Comparison of ENCODE assay signal across 11 cellular contexts in genomic region chr3:42057561-42058211, GRCh38. TPM values are rescaled to one million over a fixed set of nuclear protein-coding genes. Genes with fewer than 3 reads are reported as not detected.
DNase-seq lines count a peak whose midpoint lies in the region; ATAC-seq and TF ChIP-seq lines count a peak whose summit lies in the region.
"Had no signal": no experiment of that assay in that cellular context is flagged by ENCODE, and none has a peak within 500 bp of the region (broad histone marks: within the 10 kb centered on the region; RNA-seq: fewer than 3 reads in every experiment).

No MANE protein-coding gene starts in this region.

- H3K9me3 ChIP-seq in esophagus muscularis mucosa (no peaks in the 10 kb centered on the region), SJCRH30 (replicated peaks) (no peaks in the 10 kb centered on the region), PC-3 (ENCODE audit: low read length) (no peaks in the 10 kb centered on the region)
- H3K9me3 ChIP-seq: BE2C had no signal

- no peaks in the 10 kb centered on the region for H3K9me2 ChIP-seq in PC-3 (replicated peaks; ENCODE audit: low read length)

- in situ Hi-C loops in G401 (cut with HindIII; ENCODE audit: low sequenced_read_pairs) = no loop called here

- H3K27me3 Mint-ChIP-seq in activated T-cell treated with anti-CD3 and anti-CD28 coated beads, Interleukin-2, amount 50 U/mL, for 24 hours = no peaks in the 10 kb centered on the region
- no peaks in the 10 kb centered on the region for H3K27me3 Mint-ChIP-seq in T-cell

- DNase-seq in G401 (ENCODE audit: low spot score) = peak; percentile 81
- DNase-seq in esophagus muscularis mucosa (ENCODE audit: extremely low spot score) = no peak
- DNase-seq in SJCRH30 = no peak
- DNase-seq in PC-3 = no peak
- DNase-seq in activated T-cell treated with anti-CD3 and anti-CD28 coated beads, Interleukin-2, amount 50 U/mL, for 24 hours = no peak
- no peak for DNase-seq in T-cell
- DNase-seq: BE2C, retina, SIG-M5 had no signal

- no peaks in the 10 kb centered on the region for H3K9me3 Mint-ChIP-seq in activated T-cell treated with anti-CD3 and anti-CD28 coated beads, Interleukin-2, amount 50 U/mL, for 24 hours
- no peaks in the 10 kb centered on the region for H3K9me3 Mint-ChIP-seq in T-cell

- no peak overlapping the region for H3K9ac ChIP-seq in PC-3 (ENCODE audit: low read length)

- H3K4me2 ChIP-seq in PC-3 (ENCODE audit: low read length) = no peak overlapping the region

- H3K36me3 Mint-ChIP-seq in activated T-cell treated with anti-CD3 and anti-CD28 coated beads, Interleukin-2, amount 50 U/mL, for 24 hours (ENCODE audit: low read depth) = no peaks in the 10 kb centered on the region
- H3K36me3 Mint-ChIP-seq in T-cell = peaks cover 9% of the 10 kb centered on the region

- no peak for TF ChIP-seq EP300 in esophagus muscularis mucosa (IDR thresholded peaks at IDR 0.05)

- H3K4me1 ChIP-seq in esophagus muscularis mucosa = peaks cover 68 to 72% (median 69%) of the 10 kb centered on the region in 4 donors
- peaks cover 10% of the 10 kb centered on the region for H3K4me1 ChIP-seq in SJCRH30
- peaks cover 15% of the 10 kb centered on the region for H3K4me1 ChIP-seq in PC-3 (ENCODE audit: insufficient read depth, low read length)
- H3K4me1 ChIP-seq: BE2C had no signal

- no peak for TF ChIP-seq CTCF in esophagus muscularis mucosa (IDR thresholded peaks at IDR 0.05)
- no peak for TF ChIP-seq CTCF in PC-3 (conservative IDR thresholded peaks at IDR 0.05; ENCODE audit: low read depth, low read length)

- 82% methylated on average over 7 of the region's 7 CpGs for WGBS in esophagus muscularis mucosa

- peak overlapping the region in 3 of 4 donors; percentile 0 to 21 (median 6) for H3K27ac ChIP-seq in esophagus muscularis mucosa (replicated peaks in 1 of 4)
- H3K27ac ChIP-seq in SJCRH30 = no peak overlapping the region
- H3K27ac ChIP-seq in PC-3 (ENCODE audit: low read length) = no peak overlapping the region

- intact Hi-C loops in esophagus muscularis mucosa (cut with DNase I) = no loop called here
- intact Hi-C loops in PC-3 (cut with micrococcal nuclease) = no loop called here

- H3K79me2 ChIP-seq in PC-3 (ENCODE audit: low read length) = peaks cover 29% of the 10 kb centered on the region

- TF ChIP-seq POLR2A in esophagus muscularis mucosa (IDR thresholded peaks at IDR 0.05; ENCODE audit: low read depth) = no peak

- no peak overlapping the region for H3K4me3 Mint-ChIP-seq in activated T-cell treated with anti-CD3 and anti-CD28 coated beads, Interleukin-2, amount 50 U/mL, for 24 hours
- H3K4me3 Mint-ChIP-seq in T-cell = no peak overlapping the region

- CTCF ChIA-PET in PC-3 (lab: Charles Lee) (no interaction called here), T-cell (lab: Charles Lee) (no interaction called here)

- H3K27ac Mint-ChIP-seq in activated T-cell treated with anti-CD3 and anti-CD28 coated beads, Interleukin-2, amount 50 U/mL, for 24 hours = no peak overlapping the region
- H3K27ac Mint-ChIP-seq in T-cell = no peak overlapping the region

- H3K36me3 ChIP-seq in esophagus muscularis mucosa = no peaks in the 10 kb centered on the region
- H3K36me3 ChIP-seq in SJCRH30 = no peaks in the 10 kb centered on the region
- H3K36me3 ChIP-seq in PC-3 (ENCODE audit: low read depth, low read length) = no peaks in the 10 kb centered on the region
- H3K36me3 ChIP-seq: BE2C had no signal

- H3K27me3 ChIP-seq in esophagus muscularis mucosa (no peaks in the 10 kb centered on the region), SJCRH30 (no peaks in the 10 kb centered on the region), PC-3 (ENCODE audit: low read length) (no peaks in the 10 kb centered on the region)
- H3K27me3 ChIP-seq: BE2C had no signal

- H2AFZ ChIP-seq in PC-3 (ENCODE audit: low read length) = no peak overlapping the region

- H3K4me1 Mint-ChIP-seq in activated T-cell treated with anti-CD3 and anti-CD28 coated beads, Interleukin-2, amount 50 U/mL, for 24 hours (ENCODE audit: low read depth) = peaks cover 20% of the 10 kb centered on the region
- H3K4me1 Mint-ChIP-seq in T-cell = peaks cover 13 to 21% (median 15%) of the 10 kb centered on the region in 3 donors

- no peaks in the 10 kb centered on the region for H3F3A ChIP-seq in PC-3 (ENCODE audit: low read length, unreplicated experiment)

- ATAC-seq in GM21360 (IDR thresholded peaks at IDR 0.05; ENCODE audit: unreplicated experiment) (peak; percentile 81), HG03139 (IDR thresholded peaks at IDR 0.05; ENCODE audit: unreplicated experiment) (peak; percentile 66), PC-3 (no peak), T-cell (replicated peaks in 1 of 4) (no peak)

- POLR2A ChIA-PET in PC-3 (lab: Charles Lee; ENCODE audit: unreplicated experiment) = no interaction called here
- POLR2A ChIA-PET in T-cell (lab: Charles Lee) = no interaction called here

- H3K4me3 ChIP-seq in esophagus muscularis mucosa (no peak overlapping the region), SJCRH30 (no peak overlapping the region), PC-3 (ENCODE audit: low read length) (no peak overlapping the region)

- no TSS peak for BruUV-seq in PC-3 (replicated peaks; lab: Mats Ljungman, UMichigan)

- no peaks in the 10 kb centered on the region for H4K20me1 ChIP-seq in PC-3 (ENCODE audit: low read length)

RNA-seq across cellular contexts. Expression of gene TRAK1, which starts 33.5 kb away (rescaled TPM):
- 17.3 and 17.6 TPM in 2 replicates for total RNA-seq in G401 (2014; rRNA removed; shearing (Covaris generic))
- 10 to 100 TPM; 45.7 to 74.8 (median 57.7) TPM for total RNA-seq in esophagus muscularis mucosa
- total RNA-seq in SJCRH30 (2014; rRNA removed; shearing (Covaris generic)) = 10.3 and 12.1 TPM in 2 replicates
- 23.4 and 29.0 TPM in 2 replicates for total RNA-seq in PC-3 (2014; rRNA removed)
- total RNA-seq in T-cell = 10 to 100 TPM; 18.5 to 22.4 (median 20.4) TPM

Comparison
In these comparisons a context has a peak if more than half of its experiments do, and no peak if none do; other contexts are left out.
1. ATAC-seq: peak in GM21360 (single experiment) and HG03139 (single experiment); none in PC-3 (single experiment) and T-cell (0 of 4).
2. H3K27ac ChIP-seq: peak in esophagus muscularis mucosa (3 of 4); none in SJCRH30 (single experiment) and PC-3 (single experiment).